ENCODE assay signal across 19 cellular contexts in genomic region chr9:126160067-126160853, GRCh38.
DNase-seq lines count a peak whose midpoint lies in the region; ATAC-seq and TF ChIP-seq lines count a peak whose summit lies in the region.
"Had no signal": no experiment of that assay in that cellular context is flagged by ENCODE, and none has a peak within 500 bp of the region (broad histone marks: within the 10 kb centered on the region; RNA-seq: fewer than 3 reads in every experiment).

No MANE protein-coding gene starts in this region.

- no peaks in the 10 kb centered on the region for H3K9me3 ChIP-seq in upper lobe of right lung
- no peaks in the 10 kb centered on the region for H3K9me3 ChIP-seq in MM.1S (replicated peaks; ENCODE audit: insufficient read depth, low read length)
- H3K9me3 ChIP-seq: BE2C had no signal

- H3K9me3 Mint-ChIP-seq in activated CD4-positive, alpha-beta T cell treated with anti-CD3 and anti-CD28 coated beads, Interleukin-2, amount 10 ng/mL, durations not matched to agents 24 days and 14 days, result no peaks in the 10 kb centered on the region

- H3K79me1 ChIP-seq in mesendoderm (ENCODE audit: low read length), result no peaks in the 10 kb centered on the region

- H3K9me2 ChIP-seq in MM.1S (replicated peaks; ENCODE audit: insufficient read depth, low read length), result no peaks in the 10 kb centered on the region

- H3K4me1 Mint-ChIP-seq in activated CD4-positive, alpha-beta T cell treated with anti-CD3 and anti-CD28 coated beads, Interleukin-2, amount 10 ng/mL, durations not matched to agents 24 days and 14 days, result no peaks in the 10 kb centered on the region

- H3K18ac ChIP-seq in mesendoderm (ENCODE audit: low read length), result no peak overlapping the region

- H4K5ac ChIP-seq in mesendoderm (ENCODE audit: low read length), result no peak overlapping the region

- no peaks in the 10 kb centered on the region for H3K36me3 ChIP-seq in mesendoderm (ENCODE audit: control insufficient read depth, insufficient read depth, low read length)
- no peaks in the 10 kb centered on the region for H3K36me3 ChIP-seq in upper lobe of right lung
- no peaks in the 10 kb centered on the region for H3K36me3 ChIP-seq in MM.1S (replicated peaks; ENCODE audit: insufficient read depth, low read length)
- H3K36me3 ChIP-seq: BE2C had no signal

- no peak overlapping the region for H3K27ac Mint-ChIP-seq in activated CD4-positive, alpha-beta T cell treated with anti-CD3 and anti-CD28 coated beads, Interleukin-2, amount 10 ng/mL, durations not matched to agents 24 days and 14 days

- no peaks in the 10 kb centered on the region for H3K27me3 ChIP-seq in mesendoderm (ENCODE audit: insufficient read depth, low read length, poor library complexity)
- H3K27me3 ChIP-seq in upper lobe of right lung, result peaks cover 6% of the 10 kb centered on the region
- H3K27me3 ChIP-seq in MM.1S (replicated peaks; ENCODE audit: insufficient read depth, low read length), result peaks cover 37% of the 10 kb centered on the region
- H3K27me3 ChIP-seq: BE2C had no signal

- H3K23ac ChIP-seq in mesendoderm (ENCODE audit: low read length), result no peak overlapping the region

- no peaks in the 10 kb centered on the region for H3K36me3 Mint-ChIP-seq in activated CD4-positive, alpha-beta T cell treated with anti-CD3 and anti-CD28 coated beads, Interleukin-2, amount 10 ng/mL, durations not matched to agents 24 days and 14 days (ENCODE audit: low read depth)

- no peak overlapping the region for H2BK5ac ChIP-seq in mesendoderm (ENCODE audit: low read length)

- peak; percentile 19 for DNase-seq in activated CD4-positive, alpha-beta T cell treated with anti-CD3 and anti-CD28 coated beads, Interleukin-2, amount 10 ng/mL, durations not matched to agents 24 days and 14 days
- no peak for DNase-seq in activated CD4-positive, alpha-beta T cell treated with anti-CD3 and anti-CD28 coated beads for 1 hour
- DNase-seq in NCI-H69 (lab: John Stamatoyannopoulos, UW) (peak; percentile 15), mesendoderm (peak; percentile 7), upper lobe of right lung (peak; percentile 21), HT-29 (ENCODE audit: low spot score) (no peak), MM.1S (no peak)
- DNase-seq: BE2C; DMS79 treated with DMSO at 0.1 percent for 48 hours; IMR-90; Kasumi-1; NCI-H1105; NCI-H1694; NCI-H345; NK-92 treated with Interleukin-12 subunit alpha and Interleukin-12 subunit beta, amount 100 ng/mL, for 24 hours; OCI-M1; SIG-M5 had no signal

- no peaks in the 10 kb centered on the region for H3K79me2 ChIP-seq in mesendoderm (ENCODE audit: control insufficient read depth, insufficient read depth, low read length)
- no peaks in the 10 kb centered on the region for H3K79me2 ChIP-seq in MM.1S (ENCODE audit: low read length)

- H3K4ac ChIP-seq in mesendoderm (ENCODE audit: low read depth, low read length), result no peak overlapping the region

- no peak overlapping the region for H2BK120ac ChIP-seq in mesendoderm (ENCODE audit: low read depth, low read length)

- H3K4me3 ChIP-seq in mesendoderm (ENCODE audit: low read length) (no peak overlapping the region), upper lobe of right lung (no peak overlapping the region), MM.1S (ENCODE audit: low read length) (no peak overlapping the region)

- H2BK15ac ChIP-seq in mesendoderm (replicated peaks; ENCODE audit: low read depth), result no peak overlapping the region

- no peak overlapping the region for H3K27ac ChIP-seq in mesendoderm (ENCODE audit: low read depth, low read length)
- no peak overlapping the region for H3K27ac ChIP-seq in upper lobe of right lung
- no peak overlapping the region for H3K27ac ChIP-seq in MM.1S (ENCODE audit: low read length)
- H3K27ac ChIP-seq: 22Rv1 had no signal

- no peak overlapping the region for H2AFZ ChIP-seq in MM.1S (ENCODE audit: low read length)

- no peaks in the 10 kb centered on the region for H3F3A ChIP-seq in MM.1S (ENCODE audit: insufficient read depth, low read length)

- H3K56ac ChIP-seq in mesendoderm (ENCODE audit: low read length), result no peak overlapping the region

- ATAC-seq in upper lobe of right lung (no peak), HG02981 (IDR thresholded peaks at IDR 0.05; ENCODE audit: unreplicated experiment) (no peak)

- no peak overlapping the region for H3K4me3 Mint-ChIP-seq in activated CD4-positive, alpha-beta T cell treated with anti-CD3 and anti-CD28 coated beads, Interleukin-2, amount 10 ng/mL, durations not matched to agents 24 days and 14 days

- no peaks in the 10 kb centered on the region for H3K4me1 ChIP-seq in mesendoderm (ENCODE audit: control insufficient read depth, low read depth, low read length)
- H3K4me1 ChIP-seq in upper lobe of right lung, result no peaks in the 10 kb centered on the region
- H3K4me1 ChIP-seq in MM.1S (ENCODE audit: low read length), result no peaks in the 10 kb centered on the region
- H3K4me1 ChIP-seq: BE2C had no signal

- no CpG with 5 or more reads among the region's 10 CpGs for WGBS in mesendoderm (ENCODE audit: extremely low coverage, insufficient coverage, low lambda C conversion rate)

- H3K9ac ChIP-seq in mesendoderm (ENCODE audit: low read length), result no peak overlapping the region
- no peak overlapping the region for H3K9ac ChIP-seq in MM.1S (ENCODE audit: low read length)

- H4K20me1 ChIP-seq in MM.1S (ENCODE audit: insufficient read depth, low read length), result no peaks in the 10 kb centered on the region

- TF ChIP-seq CTCF in upper lobe of right lung (IDR thresholded peaks at IDR 0.05) (no peak), MM.1S (IDR thresholded peaks at IDR 0.05; ENCODE audit: low read length) (no peak)

- H3K4me2 ChIP-seq in mesendoderm (ENCODE audit: low read length) (no peak overlapping the region), MM.1S (ENCODE audit: low read depth, low read length) (no peak overlapping the region)

- no peak overlapping the region for H4K8ac ChIP-seq in mesendoderm (ENCODE audit: low read depth, low read length)

- intact Hi-C loops in activated CD4-positive, alpha-beta T cell treated with anti-CD3 and anti-CD28 coated beads, Interleukin-2, amount 10 ng/mL, durations not matched to agents 24 days and 14 days (cut with micrococcal nuclease), result no loop called here
- intact Hi-C loops in upper lobe of right lung (cut with DNase I), result no loop called here

- no peak overlapping the region for H2AK5ac ChIP-seq in mesendoderm (ENCODE audit: low read length)

- peaks cover 2% of the 10 kb centered on the region for H3K27me3 Mint-ChIP-seq in activated CD4-positive, alpha-beta T cell treated with anti-CD3 and anti-CD28 coated beads, Interleukin-2, amount 10 ng/mL, durations not matched to agents 24 days and 14 days

Comparison
In these comparisons a context has a peak if more than half of its experiments do, and no peak if none do; other contexts are left out.
1. DNase-seq: peak in activated CD4-positive, alpha-beta T cell treated with anti-CD3 and anti-CD28 coated beads, Interleukin-2, amount 10 ng/mL, durations not matched to agents 24 days and 14 days (single experiment), NCI-H69 (single experiment), mesendoderm (single experiment) and upper lobe of right lung (single experiment); none in activated CD4-positive, alpha-beta T cell treated with anti-CD3 and anti-CD28 coated beads for 1 hour (single experiment), HT-29 (single experiment) and MM.1S (single experiment).